Comparison of ENCODE assay signal across 16 cellular contexts in genomic region chr12:121189887-121190155, GRCh38. TPM values are rescaled to one million over a fixed set of nuclear protein-coding genes. Genes with fewer than 3 reads are reported as not detected.
DNase-seq lines count a peak whose midpoint lies in the region; ATAC-seq and TF ChIP-seq lines count a peak whose summit lies in the region.
"Had no signal": no experiment of that assay in that cellular context is flagged by ENCODE, and none has a peak within 500 bp of the region (broad histone marks: within the 10 kb centered on the region; RNA-seq: fewer than 3 reads in every experiment).

No MANE protein-coding gene starts in this region.

- H3K4me1 ChIP-seq in RWPE2 (ENCODE audit: insufficient read depth, poor library complexity, severe bottlenecking), result peaks cover 10% of the 10 kb centered on the region
- H3K4me1 ChIP-seq in neuronal stem cell (ENCODE audit: control insufficient read depth in 2 of 2, insufficient read depth in 1 of 2, low read depth in 1 of 2, low read length in 2 of 2), result no peaks in the 10 kb centered on the region

- no peak overlapping the region for H2BK120ac ChIP-seq in neuronal stem cell (ENCODE audit: low read depth, low read length)

- no peak overlapping the region for H3K4me3 Mint-ChIP-seq in dendritic cell treated with granulocyte-macrophage colony-stimulating factor and Interleukin-4, amounts not matched to agents 40 ng/mL and 50 ng/mL, for 4 days

- H3K9ac ChIP-seq in neuronal stem cell (ENCODE audit: low read depth, low read length, poor library complexity), result no peak overlapping the region

- H3K27me3 Mint-ChIP-seq in dendritic cell treated with granulocyte-macrophage colony-stimulating factor and Interleukin-4, amounts not matched to agents 40 ng/mL and 50 ng/mL, for 4 days, result no peaks in the 10 kb centered on the region

- H3K36me3 ChIP-seq in RWPE2 (ENCODE audit: low read depth) (no peaks in the 10 kb centered on the region), neuronal stem cell (replicated peaks in 1 of 2; ENCODE audit: control insufficient read depth in 2 of 2, insufficient read depth in 2 of 2, low read length in 2 of 2) (no peaks in the 10 kb centered on the region)

- H3K4me2 ChIP-seq in neuronal stem cell (ENCODE audit: insufficient read depth, low read length, poor library complexity, severe bottlenecking), result no peak overlapping the region

- no peak for TF ChIP-seq CTCF in RWPE2 (IDR thresholded peaks at IDR 0.05; ENCODE audit: poor library complexity, severe bottlenecking)

- H3K36me3 Mint-ChIP-seq in dendritic cell treated with granulocyte-macrophage colony-stimulating factor and Interleukin-4, amounts not matched to agents 40 ng/mL and 50 ng/mL, for 4 days (ENCODE audit: low read depth), result peaks cover 11% of the 10 kb centered on the region

- intact Hi-C loops in dendritic cell treated with granulocyte-macrophage colony-stimulating factor and Interleukin-4, amounts not matched to agents 40 ng/mL and 50 ng/mL, for 4 days (cut with micrococcal nuclease), result loop anchor here (2.0 to 5.0 kb wide), 2 partner anchors 25 to 58 kb away; partner anchors contain the start of gene P2RX7
- intact Hi-C loops in posterior cingulate gyrus (cut with DNase I), result no loop called here

- H3K23ac ChIP-seq in neuronal stem cell (ENCODE audit: low read depth, low read length, poor library complexity), result no peak overlapping the region

- no peaks in the 10 kb centered on the region for H3K79me1 ChIP-seq in neuronal stem cell (ENCODE audit: low read depth, low read length)

- H3K27ac Mint-ChIP-seq in dendritic cell treated with granulocyte-macrophage colony-stimulating factor and Interleukin-4, amounts not matched to agents 40 ng/mL and 50 ng/mL, for 4 days, result peak overlapping the region; percentile 47

- DNase-seq in D341Med (ENCODE audit: low spot score) (peak; percentile 45), RWPE2 (ENCODE audit: low spot score) (no peak), neuronal stem cell (ENCODE audit: low spot score) (no peak), NCI-H2227 treated with DMSO at 0.1 percent for 48 hours (lab: John Stamatoyannopoulos, UW) (no peak), NCI-H2171 (lab: John Stamatoyannopoulos, UW) (no peak), posterior cingulate gyrus (no peak)
- DNase-seq in activated CD4-positive, alpha-beta T cell treated with anti-CD3 and anti-CD28 coated beads, Interleukin-2, amount 50 U/mL, for 4 hours, result no peak
- DNase-seq: DMS 273 treated with DMSO at 0.1 percent for 48 hours, DND-41, NCI-H1105 treated with DMSO at 0.1 percent for 48 hours, NCI-H1694, NCI-H510A treated with DMSO at 0.1 percent for 48 hours, RPMI8226 had no signal

- H3K27ac ChIP-seq in RWPE2 (ENCODE audit: poor library complexity, severe bottlenecking) (peak overlapping the region; percentile 80), neuronal stem cell (replicated peaks; ENCODE audit: low read length) (no peak overlapping the region)
- H3K27ac ChIP-seq: C4-2B had no signal

- H3K9me3 Mint-ChIP-seq in dendritic cell treated with granulocyte-macrophage colony-stimulating factor and Interleukin-4, amounts not matched to agents 40 ng/mL and 50 ng/mL, for 4 days, result no peaks in the 10 kb centered on the region

- H3K9me3 ChIP-seq in RWPE2 (ENCODE audit: severe bottlenecking) (no peaks in the 10 kb centered on the region), neuronal stem cell (replicated peaks in 1 of 2; ENCODE audit: control insufficient read depth in 2 of 2, insufficient read depth in 1 of 2, low read depth in 1 of 2, low read length in 2 of 2) (no peaks in the 10 kb centered on the region)

- H4K91ac ChIP-seq in neuronal stem cell (ENCODE audit: low read depth, low read length, poor library complexity), result no peak overlapping the region

- no peak overlapping the region for H3K4me3 ChIP-seq in RWPE2 (ENCODE audit: severe bottlenecking)
- H3K4me3 ChIP-seq in neuronal stem cell (ENCODE audit: low read length in 2 of 2), result no peak overlapping the region

- no peak overlapping the region for H2AFZ ChIP-seq in neuronal stem cell (ENCODE audit: low read length)

- H2AK5ac ChIP-seq in neuronal stem cell (ENCODE audit: low read depth, low read length), result no peak overlapping the region

- no peak overlapping the region for H4K8ac ChIP-seq in neuronal stem cell (ENCODE audit: low read depth, low read length)

- H2BK12ac ChIP-seq in neuronal stem cell (ENCODE audit: low read length), result no peak overlapping the region

- no peak overlapping the region for H3K14ac ChIP-seq in neuronal stem cell (ENCODE audit: low read length)

- no peak overlapping the region for H3K4ac ChIP-seq in neuronal stem cell (ENCODE audit: low read length)

- H3K27me3 ChIP-seq in RWPE2 (ENCODE audit: insufficient read depth, poor library complexity, severe bottlenecking) (no peaks in the 10 kb centered on the region), neuronal stem cell (ENCODE audit: control insufficient read depth in 3 of 3, insufficient read depth in 3 of 3, low read depth in 1 of 3, low read length in 3 of 3) (no peaks in the 10 kb centered on the region)

- no peak for ATAC-seq in RWPE2 (ENCODE audit: low read depth)
- ATAC-seq: HCT116 had no signal

- H3K18ac ChIP-seq in neuronal stem cell (ENCODE audit: low read length), result no peak overlapping the region

- peak overlapping the region; percentile 68 for H2BK5ac ChIP-seq in neuronal stem cell (ENCODE audit: low read length)

- peaks cover 62% of the 10 kb centered on the region for H3K4me1 Mint-ChIP-seq in dendritic cell treated with granulocyte-macrophage colony-stimulating factor and Interleukin-4, amounts not matched to agents 40 ng/mL and 50 ng/mL, for 4 days (ENCODE audit: low read depth)

- no peak overlapping the region for H2BK15ac ChIP-seq in neuronal stem cell (ENCODE audit: low read length)

- WGBS in neuronal stem cell (ENCODE audit: extremely low coverage in 2 of 2, insufficient read length in 2 of 2, insufficient replicate concordance in 1 of 2), 2 donors, result no CpG with 5 or more reads among the region's 4 CpGs

RNA-seq across cellular contexts. Expression of gene P2RX4, which starts 20.1 kb away (rescaled TPM):
- polyA plus RNA-seq in neuronal stem cell (2013, experiment 1 of 2), result 9.9 TPM
- polyA plus RNA-seq in neuronal stem cell (2013, experiment 2 of 2), result 10.7 TPM

RNA-seq across cellular contexts. Expression of gene P2RX7, which starts 57.1 kb away (rescaled TPM):
- 0.20 TPM for polyA plus RNA-seq in neuronal stem cell (2013, experiment 1 of 2)
- polyA plus RNA-seq in neuronal stem cell (2013, experiment 2 of 2), result 0.37 TPM
